8 cellular contexts compared by ENCODE assay signal in the genomic region with DNA sequence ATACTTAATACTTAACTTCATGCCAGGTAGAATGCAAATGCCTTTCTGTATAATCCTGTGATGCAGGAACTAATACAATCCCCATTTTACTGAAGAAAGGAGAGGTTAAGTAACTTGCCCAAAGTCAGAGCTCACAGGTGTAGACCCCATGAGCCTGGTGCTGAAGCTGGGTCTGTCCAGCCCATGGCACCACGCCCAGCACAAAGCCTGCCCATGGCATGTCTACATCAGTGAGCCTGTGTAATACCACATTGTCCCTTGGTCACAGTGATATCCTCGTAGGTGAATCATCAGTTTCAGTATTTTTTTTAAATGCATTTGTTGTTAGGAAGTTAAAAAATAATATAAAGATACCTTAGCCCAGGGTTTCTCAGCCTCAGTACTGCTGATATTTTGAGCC. TPM values are rescaled to one million over a fixed set of nuclear protein-coding genes. Genes with fewer than 3 reads are reported as not detected.
A peak's percentile ranks its signal among the peaks of the same experiment; 100 is the strongest.
DNase-seq lines count a peak whose midpoint lies in the region; ATAC-seq and TF ChIP-seq lines count a peak whose summit lies in the region.

No MANE protein-coding gene starts in this region.

- H3K9ac ChIP-seq in fibroblast of lung (ENCODE audit: insufficient read depth, low read length) (no peak overlapping the region), subcutaneous abdominal adipose tissue (ENCODE audit: low read length in 5 of 5) (peak overlapping the region in 2 of 5 donors; percentile 15 to 54)

- peak overlapping the region; percentile 92 for H3K27ac ChIP-seq in SJSA1
- H3K27ac ChIP-seq in fibroblast of lung (ENCODE audit: insufficient read depth, low read length), result peak overlapping the region; percentile 78
- H3K27ac ChIP-seq in subcutaneous abdominal adipose tissue (ENCODE audit: low read depth, low read length), result peak overlapping the region; percentile 87

- peak; percentile 17 to 23 for DNase-seq in AML-193 (lab: John Stamatoyannopoulos, UW)
- peak in 1 of 2 experiments; percentile 65 for DNase-seq in SJSA1 (ENCODE audit: low read depth in 1 of 2, low spot score in 2 of 2)
- DNase-seq in fibroblast of lung (ENCODE audit: low read depth in 2 of 2), result peak in 1 of 2 donors; percentile 49
- DNase-seq in cerebellar nuclear complex (lab: John Stamatoyannopoulos, UW), result no peak

- no peaks in the 10 kb centered on the region for H3K27me3 ChIP-seq in SJSA1 (replicated peaks)
- no peaks in the 10 kb centered on the region for H3K27me3 ChIP-seq in fibroblast of lung (ENCODE audit: control insufficient read depth, insufficient read depth, low read length)
- H3K27me3 ChIP-seq in subcutaneous abdominal adipose tissue (ENCODE audit: control insufficient read depth in 5 of 5, insufficient read depth in 4 of 5, low read length in 5 of 5), result no peaks in the 10 kb centered on the region

- TF ChIP-seq CTCF in fibroblast of lung (conservative IDR thresholded peaks at IDR 0.05 in 1 of 2, IDR thresholded peaks at IDR 0.05 in 1 of 2; ENCODE audit: low read depth in 1 of 2, low read length in 2 of 2), result no peak

- H3K79me2 ChIP-seq in fibroblast of lung (ENCODE audit: control insufficient read depth, insufficient read depth, low read length), result peaks cover 23% of the 10 kb centered on the region

- peak; percentile 18 for ATAC-seq in GM21528 (IDR thresholded peaks at IDR 0.05; ENCODE audit: low FRiP score, unreplicated experiment)
- no peak for ATAC-seq in GM21367 (IDR thresholded peaks at IDR 0.05; ENCODE audit: unreplicated experiment)
- no peak for ATAC-seq in GM21526 (IDR thresholded peaks at IDR 0.05; ENCODE audit: low FRiP score, unreplicated experiment)

- H3K9me3 ChIP-seq in SJSA1 (replicated peaks) (no peaks in the 10 kb centered on the region), fibroblast of lung (ENCODE audit: control insufficient read depth, insufficient read depth, low read depth, low read length) (no peaks in the 10 kb centered on the region), subcutaneous abdominal adipose tissue (ENCODE audit: control insufficient read depth in 5 of 5, low read length in 5 of 5) (no peaks in the 10 kb centered on the region)

- no peak overlapping the region for H3K4me2 ChIP-seq in fibroblast of lung (ENCODE audit: extremely low read depth, insufficient read depth, low read length)

- peaks cover 40% of the 10 kb centered on the region for H3K4me1 ChIP-seq in SJSA1 (replicated peaks)
- peaks cover 41% of the 10 kb centered on the region for H3K4me1 ChIP-seq in fibroblast of lung (ENCODE audit: control insufficient read depth, extremely low read depth, insufficient read depth, low read length)
- H3K4me1 ChIP-seq in subcutaneous abdominal adipose tissue (ENCODE audit: control insufficient read depth in 5 of 5, insufficient read depth in 5 of 5, low read length in 5 of 5), result peaks cover 26 to 86% (median 77%) of the 10 kb centered on the region in 5 donors

- H2AFZ ChIP-seq in fibroblast of lung (ENCODE audit: low read length), result no peak overlapping the region

- H3K36me3 ChIP-seq in SJSA1 (peaks cover 40% of the 10 kb centered on the region), fibroblast of lung (ENCODE audit: control insufficient read depth, insufficient read depth, low read length) (peaks cover 6% of the 10 kb centered on the region), subcutaneous abdominal adipose tissue (ENCODE audit: control insufficient read depth in 5 of 5, insufficient read depth in 5 of 5, low read length in 5 of 5) (peaks cover 0 to 47% (median 19%) of the 10 kb centered on the region in 5 donors)

- H3K4me3 ChIP-seq in SJSA1 (no peak overlapping the region), fibroblast of lung (replicated peaks in 1 of 4; ENCODE audit: control extremely low read depth in 1 of 4, insufficient read depth in 1 of 4, low read depth in 3 of 4, low read length in 4 of 4) (no peak overlapping the region), subcutaneous abdominal adipose tissue (ENCODE audit: low read depth in 1 of 5, low read length in 5 of 5) (peak overlapping the region in 1 of 5 donors; percentile 14)

- no peaks in the 10 kb centered on the region for H4K20me1 ChIP-seq in fibroblast of lung (ENCODE audit: control insufficient read depth, extremely low read depth, insufficient read depth, low read length)

RNA-seq across cellular contexts. Expression of gene TTC7A, which starts 44.5 kb away (rescaled TPM):
- total RNA-seq in SJSA1 (2014; rRNA removed; shearing (Covaris generic)), result 12.0 and 12.2 TPM in 2 replicates
- 18.5 and 27.2 TPM in 2 replicates for total RNA-seq in fibroblast of lung
- 11.6 and 21.1 TPM in 2 replicates for polyA plus RNA-seq in fibroblast of lung
- 13.6 and 23.2 TPM in 2 replicates for polyA plus RNA-seq in fibroblast of lung (2012)
- 33.7 and 37.0 TPM in 2 replicates for polyA minus RNA-seq in fibroblast of lung (ENCODE audit: low replicate concordance)

Comparison
In these comparisons a context has a peak if more than half of its experiments do, and no peak if none do; other contexts are left out.
1. DNase-seq: peak in AML-193 (2 of 2); none in cerebellar nuclear complex (0 of 2).
2. Peak in every context shown above with its lines, with median percentiles within 50 percentile points of each other: H3K27ac ChIP-seq.